ENCODE assay signal across 10 cellular contexts in genomic region chr19:9721861-9722260, GRCh38. TPM values are rescaled to one million over a fixed set of nuclear protein-coding genes. Genes with fewer than 3 reads are reported as not detected.
DNase-seq lines count a peak whose midpoint lies in the region; TF ChIP-seq lines count a peak whose summit lies in the region.
"Had no signal": no experiment of that assay in that cellular context is flagged by ENCODE, and none has a peak within 500 bp of the region (broad histone marks: within the 10 kb centered on the region; RNA-seq: fewer than 3 reads in every experiment).

No MANE protein-coding gene starts in this region.

- H3K9me2 ChIP-seq in OCI-LY7 (ENCODE audit: insufficient read depth, low read length) = no peaks in the 10 kb centered on the region

- H3K4me3 ChIP-seq in A673 (ENCODE audit: low read depth, low read length, poor library complexity, severe bottlenecking) (no peak overlapping the region), H7 (ENCODE audit: insufficient read depth, low read depth, low read length) (no peak overlapping the region), OCI-LY7 (ENCODE audit: low read depth, low read length, poor library complexity, severe bottlenecking) (no peak overlapping the region), foreskin fibroblast (ENCODE audit: low read depth in 1 of 2, low read length in 2 of 2) (no peak overlapping the region)

- H3K27me3 ChIP-seq in A673 (replicated peaks; ENCODE audit: insufficient read depth, low read depth, low read length, poor library complexity) (no peaks in the 10 kb centered on the region), H7 (ENCODE audit: control insufficient read depth, insufficient read depth, low read length) (no peaks in the 10 kb centered on the region)

- H3K4me1 ChIP-seq in A673 (ENCODE audit: insufficient read depth, low read length, poor library complexity, severe bottlenecking) (peaks cover 17% of the 10 kb centered on the region), OCI-LY7 (ENCODE audit: insufficient read depth, low read length, poor library complexity, severe bottlenecking) (no peaks in the 10 kb centered on the region)

- BruUV-seq in A673 (replicated peaks; lab: Mats Ljungman, UMichigan) (no TSS peak), OCI-LY7 (replicated peaks; lab: Mats Ljungman, UMichigan) (no TSS peak)

- H2AFZ ChIP-seq in OCI-LY7 (ENCODE audit: low read length) = peak overlapping the region; percentile 29; the same call in 1 of the 2 replicates

- TF ChIP-seq POLR2A in erythroblast (IDR thresholded peaks at IDR 0.05; ENCODE audit: low read length) = no peak

- no peak for TF ChIP-seq CTCF in A673 (conservative IDR thresholded peaks at IDR 0.05; ENCODE audit: low read depth, low read length)
- TF ChIP-seq CTCF in OCI-LY7 (conservative IDR thresholded peaks at IDR 0.05; ENCODE audit: low read length) = no peak
- TF ChIP-seq CTCF in foreskin fibroblast (IDR thresholded peaks at IDR 0.05; ENCODE audit: low read depth, low read length) = no peak

- H3K4me2 ChIP-seq in OCI-LY7 (ENCODE audit: low read length) = peak overlapping the region; percentile 28

- peak overlapping the region; percentile 34 for H3K27ac ChIP-seq in A673 (ENCODE audit: low read depth, low read length, poor library complexity, severe bottlenecking)
- H3K27ac ChIP-seq in OCI-LY7 (ENCODE audit: low read depth, low read length, poor library complexity, severe bottlenecking) = no peak overlapping the region
- H3K27ac ChIP-seq in epithelial cell of prostate = peak overlapping the region; percentile 66

- H3K36me3 ChIP-seq in A673 (ENCODE audit: insufficient read depth, low read length, poor library complexity, severe bottlenecking) (no peaks in the 10 kb centered on the region), H7 (replicated peaks; ENCODE audit: control insufficient read depth, insufficient read depth, low read length) (no peaks in the 10 kb centered on the region), OCI-LY7 (ENCODE audit: insufficient read depth, low read length) (no peaks in the 10 kb centered on the region)

- H3K79me2 ChIP-seq in OCI-LY7 (ENCODE audit: insufficient read depth, low read depth, low read length) = no peaks in the 10 kb centered on the region

- intact Hi-C loops in A673 (cut with micrococcal nuclease; ENCODE audit: unreplicated experiment) (no loop called here), OCI-LY7 (cut with micrococcal nuclease; ENCODE audit: unreplicated experiment) (no loop called here)

- peak; percentile 81 for DNase-seq in A673 (ENCODE audit: low spot score)
- DNase-seq in H7 = peak; percentile 40
- DNase-seq in OCI-LY7 (ENCODE audit: low spot score) = no peak
- peak; percentile 22 for DNase-seq in epithelial cell of prostate (ENCODE audit: low read depth, low spot score)
- no peak for DNase-seq in glomerular visceral epithelial cell (ENCODE audit: extremely low spot score)
- no peak for DNase-seq in erythroblast (lab: John Stamatoyannopoulos, UW)
- DNase-seq in mucosa of gallbladder (ENCODE audit: low spot score) = no peak
- DNase-seq in foreskin fibroblast = no peak
- DNase-seq: activated CD4-positive, CD25-positive, alpha-beta regulatory T cell; CD4-positive, CD25-positive, alpha-beta regulatory T cell had no signal

- POLR2A ChIA-PET in A673 (lab: Charles Lee; ENCODE audit: low non-redundant PET) (no interaction called here), OCI-LY7 (lab: Charles Lee) (interaction anchor here (0.6 to 1.4 kb wide), 4 partner anchors 13 to 138 kb away, joined by 3 to 8 read pairs (median 4); no protein-coding TSS in a partner anchor)

- CTCF ChIA-PET in A673 (lab: Charles Lee) (no interaction called here), OCI-LY7 (lab: Charles Lee; ENCODE audit: unreplicated experiment) (no interaction called here)

- no peaks in the 10 kb centered on the region for H4K20me1 ChIP-seq in OCI-LY7 (ENCODE audit: insufficient read depth, low read length)

- peaks cover 14% of the 10 kb centered on the region for H3K9me3 ChIP-seq in A673 (ENCODE audit: low read depth, low read length, poor library complexity, severe bottlenecking)
- no peaks in the 10 kb centered on the region for H3K9me3 ChIP-seq in OCI-LY7 (ENCODE audit: low read length)

RNA-seq across cellular contexts. Expression of gene ZNF846, which starts 46.7 kb away (rescaled TPM):
- total RNA-seq in A673 (2021) = 3.9 and 7.7 TPM in 2 replicates
- total RNA-seq in H7 (2014; rRNA removed; shearing (Covaris generic)) = 3.9 and 8.6 TPM in 2 replicates
- 10.6 and 11.7 TPM in 2 replicates for total RNA-seq in OCI-LY7 (2014; rRNA removed; shearing (Covaris generic))
- total RNA-seq in OCI-LY7 (2022) = 10.9 and 16.6 TPM in 2 replicates
- 25.0 TPM for total RNA-seq in mucosa of gallbladder

RNA-seq across cellular contexts. Expression of gene ZNF562, which starts 47.0 kb away (rescaled TPM):
- total RNA-seq in A673 (2021) (35.9 and 42.3 TPM in 2 replicates), OCI-LY7 (2022) (16.8 and 17.3 TPM in 2 replicates), mucosa of gallbladder (34.5 TPM)
- 21.2 and 21.3 TPM in 2 replicates for total RNA-seq in H7 (2014; rRNA removed; shearing (Covaris generic))
- total RNA-seq in OCI-LY7 (2014; rRNA removed; shearing (Covaris generic)) = 14.9 and 18.1 TPM in 2 replicates

Comparison
In these comparisons a context has a peak if more than half of its experiments do, and no peak if none do; other contexts are left out.
1. DNase-seq: peak in A673 (single experiment), H7 (single experiment) and epithelial cell of prostate (single experiment); none in OCI-LY7 (single experiment), glomerular visceral epithelial cell (single experiment), erythroblast (0 of 2), mucosa of gallbladder (single experiment) and foreskin fibroblast (0 of 2).